Comparison of ENCODE assay signal across 40 cellular contexts in genomic region chr12:9935026-9935425, GRCh38. TPM values are rescaled to one million over a fixed set of nuclear protein-coding genes. Genes with fewer than 3 reads are reported as not detected.
"Had no signal": no experiment of that assay in that cellular context is flagged by ENCODE, and none has a peak within 500 bp of the region (broad histone marks: within the 10 kb centered on the region; RNA-seq: fewer than 3 reads in every experiment).

No MANE protein-coding gene starts in this region.

- DNase-seq: activated CD4-positive, alpha-beta memory T cell treated with anti-CD3 and anti-CD28 coated beads, Interleukin-2, amount 10 ng/mL, durations not matched to agents 7 days and 5 days; activated CD4-positive, alpha-beta T cell treated with anti-CD3 and anti-CD28 coated beads for 1 hour; activated CD4-positive, alpha-beta T cell treated with anti-CD3 and anti-CD28 coated beads for 36 hours; activated CD4-positive, alpha-beta T cell treated with anti-CD3 and anti-CD28 coated beads for 48 hours; activated CD4-positive, alpha-beta T cell treated with anti-CD3 and anti-CD28 coated beads, Interleukin-2, amount 10 ng/mL, durations not matched to agents 7 days and 5 days; activated CD4-positive, alpha-beta T cell treated with anti-CD3 and anti-CD28 coated beads, Interleukin-2, amount 50 U/mL, for 48 hours; activated CD4-positive, CD25-positive, alpha-beta regulatory T cell; activated CD8-positive, alpha-beta memory T cell treated with anti-CD3 and anti-CD28 coated beads for 24 hours; activated CD8-positive, alpha-beta memory T cell treated with anti-CD3 and anti-CD28 coated beads, Interleukin-2, amount 10 ng/mL, durations not matched to agents 7 days and 5 days; activated CD8-positive, alpha-beta memory T cell treated with anti-CD3 and anti-CD28 coated beads, Interleukin-2, amount 50 U/mL, for 48 hours; activated CD8-positive, alpha-beta T cell treated with anti-CD3 and anti-CD28 coated beads, Interleukin-2, amount 10 ng/mL, durations not matched to agents 7 days and 5 days; activated effector memory CD4-positive, alpha-beta T cell treated with Interleukin-2 at 50 U/mL for 16 hours; activated gamma-delta T cell; activated naive CD4-positive, alpha-beta T cell treated with anti-CD3 and anti-CD28 coated beads, Interleukin-2, amount 10 ng/mL, durations not matched to agents 7 days and 5 days; activated naive CD4-positive, alpha-beta T cell treated with Interleukin-2 at 50 U/mL for 16 hours; activated naive CD8-positive, alpha-beta T cell treated with anti-CD3 and anti-CD28 coated beads, Interleukin-2, amount 10 ng/mL, durations not matched to agents 7 days and 5 days; activated naive CD8-positive, alpha-beta T cell treated with anti-CD3 and anti-CD28 coated beads, Interleukin-2, amount 50 U/mL, for 24 hours; activated T-cell treated with anti-CD3 and anti-CD28 coated beads, Interleukin-2, amount 50 U/mL, for 24 hours; activated T-cell treated with anti-CD3 and anti-CD28 coated beads, Interleukin-2, amount 50 U/mL, for 48 hours; amygdala; anterior cingulate cortex; body of pancreas; brain microvascular endothelial cell; central memory CD4-positive, alpha-beta T cell; SW 1271; T-helper 1 cell; T-helper 2 cell; T-helper 9 cell; WERI-Rb-1 had no signal

- ATAC-seq: activated CD4-positive, alpha-beta T cell treated with anti-CD3 and anti-CD28 coated beads for 36 hours; activated CD4-positive, CD25-positive, alpha-beta regulatory T cell treated with anti-CD3 and anti-CD28 coated beads, Interleukin-2, amount 50 U/mL, for 24 hours; activated CD8-positive, alpha-beta memory T cell treated with anti-CD3 and anti-CD28 coated beads, Interleukin-2, amount 10 ng/mL, durations not matched to agents 7 days and 5 days; activated CD8-positive, alpha-beta T cell treated with anti-CD3 and anti-CD28 coated beads, Interleukin-2, amount 10 ng/mL, durations not matched to agents 7 days and 5 days; activated naive CD8-positive, alpha-beta T cell treated with anti-CD3 and anti-CD28 coated beads, Interleukin-2, amount 50 U/mL, for 24 hours; body of pancreas; WTC11 had no signal

- H3K27ac Mint-ChIP-seq: activated CD4-positive, alpha-beta memory T cell treated with anti-CD3 and anti-CD28 coated beads, Interleukin-2, amount 10 ng/mL, durations not matched to agents 7 days and 5 days; activated CD4-positive, alpha-beta T cell treated with anti-CD3 and anti-CD28 coated beads for 36 hours; activated CD4-positive, alpha-beta T cell treated with anti-CD3 and anti-CD28 coated beads, Interleukin-2, amount 10 ng/mL, durations not matched to agents 7 days and 5 days; activated CD8-positive, alpha-beta memory T cell treated with anti-CD3 and anti-CD28 coated beads, Interleukin-2, amount 10 ng/mL, durations not matched to agents 7 days and 5 days; activated CD8-positive, alpha-beta T cell treated with anti-CD3 and anti-CD28 coated beads, Interleukin-2, amount 10 ng/mL, durations not matched to agents 7 days and 5 days; activated naive CD4-positive, alpha-beta T cell treated with anti-CD3 and anti-CD28 coated beads, Interleukin-2, amount 10 ng/mL, durations not matched to agents 7 days and 5 days; activated naive CD4-positive, alpha-beta T cell treated with anti-CD3 and anti-CD28 coated beads, Interleukin-2, amount 50 U/mL, for 24 hours; activated naive CD8-positive, alpha-beta T cell; activated naive CD8-positive, alpha-beta T cell treated with anti-CD3 and anti-CD28 coated beads, Interleukin-2, amount 10 ng/mL, durations not matched to agents 7 days and 5 days; activated naive CD8-positive, alpha-beta T cell treated with anti-CD3 and anti-CD28 coated beads, Interleukin-2, amount 50 U/mL, for 24 hours; activated T-cell treated with anti-CD3 and anti-CD28 coated beads, Interleukin-2, amount 50 U/mL, for 24 hours; activated T-helper 2 cell treated with anti-CD3 and anti-CD28 coated beads, Interferon-gamma antibody, Interleukin-2, Interleukin-4, amounts not matched to agents 10 μg/mL and 5 μg/mL and 100 μg/mL, durations not matched to agents 14 hours and 24 hours and 36 hours; T-helper 1 cell treated with Interleukin-12 subunit alpha and Interleukin-12 subunit beta and Interleukin-4 antibody, amounts not matched to agents 30 μg/mL and 1 μg/mL, for 36 hours; T-helper 2 cell treated with Interferon-gamma antibody and Interleukin-4, amounts not matched to agents 5 μg/mL and 100 μg/mL, for 36 hours; WTC11 had no signal

- H3K4me3 ChIP-seq: ascending aorta, body of pancreas, breast epithelium had no signal

- H3K27me3 Mint-ChIP-seq: activated naive CD8-positive, alpha-beta T cell treated with anti-CD3 and anti-CD28 coated beads, Interleukin-2, amount 50 U/mL, for 24 hours; activated T-cell treated with anti-CD3 and anti-CD28 coated beads, Interleukin-2, amount 50 U/mL, for 24 hours had no signal

- H3K36me3 ChIP-seq: ascending aorta, brain microvascular endothelial cell, breast epithelium, WERI-Rb-1 had no signal

- H3K4me3 Mint-ChIP-seq: activated CD4-positive, alpha-beta memory T cell treated with anti-CD3 and anti-CD28 coated beads, Interleukin-2, amount 10 ng/mL, durations not matched to agents 7 days and 5 days; activated CD4-positive, alpha-beta T cell treated with anti-CD3 and anti-CD28 coated beads for 36 hours; activated CD4-positive, alpha-beta T cell treated with anti-CD3 and anti-CD28 coated beads, Interleukin-2, amount 10 ng/mL, durations not matched to agents 7 days and 5 days; activated CD8-positive, alpha-beta memory T cell treated with anti-CD3 and anti-CD28 coated beads, Interleukin-2, amount 10 ng/mL, durations not matched to agents 7 days and 5 days; activated CD8-positive, alpha-beta T cell treated with anti-CD3 and anti-CD28 coated beads, Interleukin-2, amount 10 ng/mL, durations not matched to agents 7 days and 5 days; activated naive CD4-positive, alpha-beta T cell treated with anti-CD3 and anti-CD28 coated beads, Interleukin-2, amount 10 ng/mL, durations not matched to agents 7 days and 5 days; activated naive CD4-positive, alpha-beta T cell treated with anti-CD3 and anti-CD28 coated beads, Interleukin-2, amount 50 U/mL, for 24 hours; activated naive CD8-positive, alpha-beta T cell; activated naive CD8-positive, alpha-beta T cell treated with anti-CD3 and anti-CD28 coated beads, Interleukin-2, amount 10 ng/mL, durations not matched to agents 7 days and 5 days; activated naive CD8-positive, alpha-beta T cell treated with anti-CD3 and anti-CD28 coated beads, Interleukin-2, amount 50 U/mL, for 24 hours; activated T-cell treated with anti-CD3 and anti-CD28 coated beads, Interleukin-2, amount 50 U/mL, for 24 hours; T-helper 1 cell treated with Interleukin-12 subunit alpha and Interleukin-12 subunit beta and Interleukin-4 antibody, amounts not matched to agents 30 μg/mL and 1 μg/mL, for 36 hours; T-helper 2 cell treated with Interferon-gamma antibody and Interleukin-4, amounts not matched to agents 5 μg/mL and 100 μg/mL, for 36 hours; WTC11 had no signal

- H3K36me3 Mint-ChIP-seq: activated CD8-positive, alpha-beta memory T cell treated with anti-CD3 and anti-CD28 coated beads, Interleukin-2, amount 10 ng/mL, durations not matched to agents 7 days and 5 days; activated naive CD4-positive, alpha-beta T cell treated with anti-CD3 and anti-CD28 coated beads, Interleukin-2, amount 10 ng/mL, durations not matched to agents 7 days and 5 days; activated naive CD4-positive, alpha-beta T cell treated with anti-CD3 and anti-CD28 coated beads, Interleukin-2, amount 50 U/mL, for 24 hours; activated naive CD8-positive, alpha-beta T cell; activated naive CD8-positive, alpha-beta T cell treated with anti-CD3 and anti-CD28 coated beads, Interleukin-2, amount 10 ng/mL, durations not matched to agents 7 days and 5 days; WTC11 had no signal

- H3K4me1 Mint-ChIP-seq: activated CD4-positive, alpha-beta memory T cell treated with anti-CD3 and anti-CD28 coated beads, Interleukin-2, amount 10 ng/mL, durations not matched to agents 7 days and 5 days; activated CD4-positive, alpha-beta T cell treated with anti-CD3 and anti-CD28 coated beads for 36 hours; activated CD4-positive, alpha-beta T cell treated with anti-CD3 and anti-CD28 coated beads, Interleukin-2, amount 10 ng/mL, durations not matched to agents 7 days and 5 days; activated naive CD4-positive, alpha-beta T cell treated with anti-CD3 and anti-CD28 coated beads, Interleukin-2, amount 10 ng/mL, durations not matched to agents 7 days and 5 days; activated naive CD4-positive, alpha-beta T cell treated with anti-CD3 and anti-CD28 coated beads, Interleukin-2, amount 50 U/mL, for 24 hours; activated naive CD8-positive, alpha-beta T cell treated with anti-CD3 and anti-CD28 coated beads, Interleukin-2, amount 10 ng/mL, durations not matched to agents 7 days and 5 days; activated naive CD8-positive, alpha-beta T cell treated with anti-CD3 and anti-CD28 coated beads, Interleukin-2, amount 50 U/mL, for 24 hours; WTC11 had no signal

- H3K9me3 ChIP-seq: ascending aorta, body of pancreas, breast epithelium had no signal

- H3K9me3 Mint-ChIP-seq: activated CD4-positive, alpha-beta memory T cell treated with anti-CD3 and anti-CD28 coated beads, Interleukin-2, amount 10 ng/mL, durations not matched to agents 7 days and 5 days; activated CD4-positive, alpha-beta T cell treated with anti-CD3 and anti-CD28 coated beads, Interleukin-2, amount 10 ng/mL, durations not matched to agents 7 days and 5 days; activated naive CD4-positive, alpha-beta T cell treated with anti-CD3 and anti-CD28 coated beads, Interleukin-2, amount 10 ng/mL, durations not matched to agents 7 days and 5 days; activated naive CD4-positive, alpha-beta T cell treated with anti-CD3 and anti-CD28 coated beads, Interleukin-2, amount 50 U/mL, for 24 hours; activated naive CD8-positive, alpha-beta T cell treated with anti-CD3 and anti-CD28 coated beads, Interleukin-2, amount 10 ng/mL, durations not matched to agents 7 days and 5 days; activated naive CD8-positive, alpha-beta T cell treated with anti-CD3 and anti-CD28 coated beads, Interleukin-2, amount 50 U/mL, for 24 hours; activated T-cell treated with anti-CD3 and anti-CD28 coated beads, Interleukin-2, amount 50 U/mL, for 24 hours; activated T-helper 2 cell treated with anti-CD3 and anti-CD28 coated beads, Interferon-gamma antibody, Interleukin-2, Interleukin-4, amounts not matched to agents 10 μg/mL and 5 μg/mL and 100 μg/mL, durations not matched to agents 14 hours and 24 hours and 36 hours; T-helper 1 cell treated with Interleukin-12 subunit alpha and Interleukin-12 subunit beta and Interleukin-4 antibody, amounts not matched to agents 30 μg/mL and 1 μg/mL, for 36 hours; T-helper 2 cell treated with Interferon-gamma antibody and Interleukin-4, amounts not matched to agents 5 μg/mL and 100 μg/mL, for 36 hours; WTC11 had no signal

- H3K4me1 ChIP-seq: ascending aorta, body of pancreas, breast epithelium had no signal

- H3K27ac ChIP-seq: ascending aorta, body of pancreas, brain microvascular endothelial cell, breast epithelium, WERI-Rb-1 had no signal

- H3K27me3 ChIP-seq: ascending aorta, body of pancreas, brain microvascular endothelial cell, breast epithelium had no signal

RNA-seq across cellular contexts. Expression of gene CLEC2A, which starts 2.9 kb away (rescaled TPM):
- total RNA-seq: activated CD4-positive, alpha-beta memory T cell treated with anti-CD3 and anti-CD28 coated beads, Interleukin-2, amount 10 ng/mL, durations not matched to agents 7 days and 5 days; activated CD4-positive, alpha-beta T cell treated with anti-CD3 and anti-CD28 coated beads for 36 hours; activated CD4-positive, alpha-beta T cell treated with anti-CD3 and anti-CD28 coated beads, Interleukin-2, amount 10 ng/mL, durations not matched to agents 7 days and 5 days; activated CD8-positive, alpha-beta memory T cell treated with anti-CD3 and anti-CD28 coated beads, Interleukin-2, amount 10 ng/mL, durations not matched to agents 7 days and 5 days; activated CD8-positive, alpha-beta T cell treated with anti-CD3 and anti-CD28 coated beads, Interleukin-2, amount 10 ng/mL, durations not matched to agents 7 days and 5 days; activated naive CD8-positive, alpha-beta T cell treated with anti-CD3 and anti-CD28 coated beads, Interleukin-2, amount 10 ng/mL, durations not matched to agents 7 days and 5 days; activated T-helper 2 cell treated with anti-CD3 and anti-CD28 coated beads, Interferon-gamma antibody, Interleukin-2, Interleukin-4, amounts not matched to agents 10 μg/mL and 5 μg/mL and 100 μg/mL, durations not matched to agents 14 hours and 24 hours and 36 hours; ascending aorta; body of pancreas; breast epithelium; cardiac septum had no signal
- polyA plus RNA-seq: adipose tissue had no signal

RNA-seq across cellular contexts. Expression of gene CLEC12A, which starts 36.2 kb away (rescaled TPM):
- total RNA-seq: activated CD4-positive, alpha-beta T cell treated with anti-CD3 and anti-CD28 coated beads for 36 hours; ascending aorta; WTC11 had no signal

RNA-seq across cellular contexts. Expression of gene KLRF2, which starts 53.7 kb away (rescaled TPM):
- total RNA-seq: activated CD4-positive, alpha-beta memory T cell treated with anti-CD3 and anti-CD28 coated beads, Interleukin-2, amount 10 ng/mL, durations not matched to agents 7 days and 5 days; activated CD4-positive, alpha-beta T cell treated with anti-CD3 and anti-CD28 coated beads for 36 hours; activated T-helper 2 cell treated with anti-CD3 and anti-CD28 coated beads, Interferon-gamma antibody, Interleukin-2, Interleukin-4, amounts not matched to agents 10 μg/mL and 5 μg/mL and 100 μg/mL, durations not matched to agents 14 hours and 24 hours and 36 hours; ascending aorta; body of pancreas; breast epithelium; cardiac septum; WTC11 had no signal
- polyA plus RNA-seq: adipose tissue had no signal
